ENCODE assay signal across 9 cellular contexts in genomic region chr11:62427630-62428233, GRCh38. TPM values are rescaled to one million over a fixed set of nuclear protein-coding genes. Genes with fewer than 3 reads are reported as not detected.
DNase-seq lines count a peak whose midpoint lies in the region; ATAC-seq and TF ChIP-seq lines count a peak whose summit lies in the region.
"Had no signal": no experiment of that assay in that cellular context is flagged by ENCODE, and none has a peak within 500 bp of the region (broad histone marks: within the 10 kb centered on the region; RNA-seq: fewer than 3 reads in every experiment).

No MANE protein-coding gene starts in this region.

- no peaks in the 10 kb centered on the region for H3K36me3 Mint-ChIP-seq in activated naive CD4-positive, alpha-beta T cell treated with anti-CD3 and anti-CD28 coated beads for 36 hours (ENCODE audit: low read depth)
- no peaks in the 10 kb centered on the region for H3K36me3 Mint-ChIP-seq in T-cell

- no peaks in the 10 kb centered on the region for H3K9me3 Mint-ChIP-seq in activated naive CD4-positive, alpha-beta T cell treated with anti-CD3 and anti-CD28 coated beads for 36 hours
- no peaks in the 10 kb centered on the region for H3K9me3 Mint-ChIP-seq in T-cell

- H3K27me3 ChIP-seq in transverse colon, result no peaks in the 10 kb centered on the region

- CTCF ChIA-PET in activated naive CD4-positive, alpha-beta T cell treated with anti-CD3 and anti-CD28 coated beads for 36 hours (lab: Charles Lee), result interaction anchor here (0.7 to 8.2 kb wide), 5 partner anchors 8 to 146 kb away, joined by 3 to 96 read pairs (median 5); partner anchors contain the start of genes EEF1G and SCGB1A1
- CTCF ChIA-PET in T-cell (lab: Charles Lee), result interaction anchor here in 1 of 2 donors (0.6 to 1.6 kb wide), 4 partner anchors 52 to 133 kb away, joined by 3 to 5 read pairs (median 4); no protein-coding TSS in a partner anchor

- H3K27me3 Mint-ChIP-seq in activated naive CD4-positive, alpha-beta T cell treated with anti-CD3 and anti-CD28 coated beads for 36 hours (ENCODE audit: low read depth), result no peaks in the 10 kb centered on the region
- H3K27me3 Mint-ChIP-seq in T-cell, result no peaks in the 10 kb centered on the region

- intact Hi-C loops in activated naive CD4-positive, alpha-beta T cell treated with anti-CD3 and anti-CD28 coated beads for 36 hours (cut with micrococcal nuclease), result no loop called here
- intact Hi-C loops in transverse colon (cut with DNase I; ENCODE audit: low total_unique reads), result no loop called here

- no peaks in the 10 kb centered on the region for H3K9me3 ChIP-seq in transverse colon

- TF ChIP-seq POLR2A in transverse colon (IDR thresholded peaks at IDR 0.05), result no peak

- in situ Hi-C loops in transverse colon (cut with MboI; ENCODE audit: low pct_ligation_motif_present in 1 of 4, low pct_unique_long_range_greater_than_20kb in 1 of 4, low sequenced_read_pairs in 3 of 4), result loop anchor here (10.0 kb wide), 3 partner anchors 117 to 137 kb away; partner anchors contain the start of gene AHNAK (in 1 of the 4)

- no peaks in the 10 kb centered on the region for H3K36me3 ChIP-seq in transverse colon

- H3K4me3 ChIP-seq in fibroblast of pulmonary artery (replicated peaks; ENCODE audit: low read depth, low read length), result no peak overlapping the region
- H3K4me3 ChIP-seq in transverse colon, result no peak overlapping the region

- 40 to 42% methylated on average over 3 to 6 of the region's 6 CpGs for WGBS in transverse colon (ENCODE audit: low coverage in 1 of 2), 2 donors

- H3K4me3 Mint-ChIP-seq in activated naive CD4-positive, alpha-beta T cell treated with anti-CD3 and anti-CD28 coated beads for 36 hours, result peak overlapping the region; percentile 0
- H3K4me3 Mint-ChIP-seq in T-cell, result peak overlapping the region; percentile 8 to 60 (median 21)

- H3K4me1 ChIP-seq in transverse colon, result peaks cover 8 to 62% (median 39%) of the 10 kb centered on the region in 4 donors
- H3K4me1 ChIP-seq: parathyroid adenoma had no signal

- no peak for TF ChIP-seq EP300 in transverse colon (IDR thresholded peaks at IDR 0.05; ENCODE audit: low read depth)

- no peak for TF ChIP-seq CTCF in fibroblast of pulmonary artery (IDR thresholded peaks at IDR 0.05; ENCODE audit: low read length, missing control alignments)
- no peak for TF ChIP-seq CTCF in transverse colon (IDR thresholded peaks at IDR 0.05)

- peak overlapping the region; percentile 38 to 80 (median 57) for H3K27ac ChIP-seq in transverse colon
- H3K27ac ChIP-seq: parathyroid adenoma had no signal

- ATAC-seq in T-cell (replicated peaks in 1 of 4) (peak in 1 of 4 experiments; percentile 17), GM21717 (IDR thresholded peaks at IDR 0.05; ENCODE audit: unreplicated experiment) (no peak), GM21529 (IDR thresholded peaks at IDR 0.05; ENCODE audit: unreplicated experiment) (no peak), HG03378 (IDR thresholded peaks at IDR 0.05; ENCODE audit: unreplicated experiment) (no peak)

- peak; percentile 28 for DNase-seq in activated naive CD4-positive, alpha-beta T cell treated with anti-CD3 and anti-CD28 coated beads for 36 hours
- DNase-seq in activated naive CD4-positive, alpha-beta T cell treated with anti-CD3 and anti-CD28 coated beads, Interleukin-2, amount 50 U/mL, for 16 hours, result no peak
- DNase-seq in T-cell, result no peak
- peak; percentile 32 for DNase-seq in fibroblast of pulmonary artery (ENCODE audit: low read depth)
- DNase-seq in transverse colon, result no peak

- peak overlapping the region; percentile 54 for H3K27ac Mint-ChIP-seq in activated naive CD4-positive, alpha-beta T cell treated with anti-CD3 and anti-CD28 coated beads for 36 hours
- peak overlapping the region; percentile 55 to 91 for H3K27ac Mint-ChIP-seq in T-cell

- POLR2A ChIA-PET in T-cell (lab: Charles Lee), result interaction anchor here in 1 of 2 donors (0.5 kb wide), 1 partner anchor 86 kb away, joined by 3 read pairs; no protein-coding TSS in a partner anchor

- H3K4me1 Mint-ChIP-seq in activated naive CD4-positive, alpha-beta T cell treated with anti-CD3 and anti-CD28 coated beads for 36 hours (ENCODE audit: low read depth), result peaks cover 28% of the 10 kb centered on the region
- peaks cover 30 to 67% (median 49%) of the 10 kb centered on the region in 3 donors for H3K4me1 Mint-ChIP-seq in T-cell

RNA-seq across cellular contexts. Expression of gene SCGB1A1, which starts 8.9 kb away (rescaled TPM):
- total RNA-seq in activated naive CD4-positive, alpha-beta T cell treated with anti-CD3 and anti-CD28 coated beads for 36 hours, result not detected
- total RNA-seq in T-cell, result 1 to 10 TPM in 2 of 5 donors, not detected in 3; 1.8 to 3.2 TPM
- not detected for total RNA-seq in transverse colon

Comparison
In these comparisons a context has a peak if more than half of its experiments do, and no peak if none do; other contexts are left out.
1. DNase-seq: peak in activated naive CD4-positive, alpha-beta T cell treated with anti-CD3 and anti-CD28 coated beads for 36 hours (single experiment) and fibroblast of pulmonary artery (single experiment); none in activated naive CD4-positive, alpha-beta T cell treated with anti-CD3 and anti-CD28 coated beads, Interleukin-2, amount 50 U/mL, for 16 hours (single experiment), T-cell (0 of 34) and transverse colon (single experiment).